ENCODE assay signal across 8 cellular contexts in the genomic region with DNA sequence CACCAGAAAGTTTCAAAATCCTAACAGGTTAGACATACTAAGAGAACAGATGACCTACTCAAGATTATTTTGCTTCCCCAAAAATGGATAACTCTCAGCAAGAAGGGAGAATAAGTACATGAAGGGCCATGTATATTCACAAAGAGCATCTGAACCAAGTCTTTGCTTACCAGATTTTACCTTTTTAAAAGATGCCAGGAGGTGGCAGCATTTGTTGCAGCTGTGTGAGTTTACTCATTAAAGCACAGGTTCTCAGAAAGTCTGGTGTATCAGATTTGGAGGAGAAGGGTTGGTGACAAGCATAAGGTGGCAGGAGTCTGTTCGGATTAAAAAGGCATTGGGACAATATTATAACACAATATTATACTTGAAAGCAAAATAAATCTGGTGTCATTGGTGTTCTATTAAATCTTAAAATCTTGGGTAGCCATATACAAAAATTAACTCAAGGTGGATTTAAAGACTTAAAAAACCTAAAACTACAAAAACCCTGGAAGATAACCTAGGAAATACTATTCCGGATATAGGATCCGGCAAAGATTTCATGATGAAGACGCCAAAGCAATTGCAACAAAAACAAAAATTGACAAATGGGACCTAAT. TPM values are rescaled to one million over a fixed set of nuclear protein-coding genes. Genes with fewer than 3 reads are reported as not detected.
DNase-seq lines count a peak whose midpoint lies in the region; ATAC-seq and TF ChIP-seq lines count a peak whose summit lies in the region.

No MANE protein-coding gene starts in this region.

- no peak overlapping the region for H3K27ac ChIP-seq in adrenal gland
- no peak overlapping the region for H3K27ac ChIP-seq in right atrium auricular region

- DNase-seq in DMS79 (lab: John Stamatoyannopoulos, UW) (peak; percentile 12), LNCaP clone FGC (ENCODE audit: low read depth) (peak; percentile 69), RPMI8226 (peak; percentile 63), adrenal gland (peak; percentile 23 to 70 (median 46)), right atrium auricular region (ENCODE audit: low spot score) (no peak)
- peak in 2 of 3 donors; percentile 17 to 67 for DNase-seq in stimulated activated CD4-positive, alpha-beta T cell treated with anti-CD3 and anti-CD28 coated beads, Interleukin-12 subunit alpha, Interleukin-12 subunit beta, amount 100 ng/mL, for 48 hours (ENCODE audit: low read depth in 2 of 3, low spot score in 1 of 3)
- DNase-seq in NK-92 treated with Interleukin-12 subunit alpha and Interleukin-12 subunit beta, amount 100 ng/mL, for 24 hours (lab: John Stamatoyannopoulos, UW) = no peak

- H3K36me3 ChIP-seq in adrenal gland (replicated peaks in 1 of 2) (no peaks in the 10 kb centered on the region), right atrium auricular region (no peaks in the 10 kb centered on the region)

- ATAC-seq in GM21528 (IDR thresholded peaks at IDR 0.05; ENCODE audit: low FRiP score, unreplicated experiment) = peak; percentile 72

- no peak for TF ChIP-seq POLR2A in adrenal gland (IDR thresholded peaks at IDR 0.05)

- H3K4me3 ChIP-seq in LNCaP clone FGC (ENCODE audit: low read depth, low read length) = no peak overlapping the region
- H3K4me3 ChIP-seq in adrenal gland = no peak overlapping the region
- no peak overlapping the region for H3K4me3 ChIP-seq in right atrium auricular region

- no peaks in the 10 kb centered on the region for H3K4me1 ChIP-seq in adrenal gland (replicated peaks in 1 of 2)
- no peaks in the 10 kb centered on the region for H3K4me1 ChIP-seq in right atrium auricular region

- H3K9me3 ChIP-seq in adrenal gland (replicated peaks in 1 of 3) (no peaks in the 10 kb centered on the region), right atrium auricular region (no peaks in the 10 kb centered on the region)

- intact Hi-C loops in adrenal gland (cut with DNase I) = loop anchor here (5.0 to 10.0 kb wide), 4 partner anchors 155 to 655 kb away; no protein-coding TSS in a partner anchor

- 28 to 42% (median 34%) methylated on average over 4 of the region's 4 CpGs for WGBS in adrenal gland, 4 donors

- H3K27me3 ChIP-seq in adrenal gland = no peaks in the 10 kb centered on the region
- no peaks in the 10 kb centered on the region for H3K27me3 ChIP-seq in right atrium auricular region

- TF ChIP-seq CTCF in LNCaP clone FGC (IDR thresholded peaks at IDR 0.05; ENCODE audit: control insufficient read depth, extremely low read depth, insufficient read depth) (peak; percentile 65), adrenal gland (IDR thresholded peaks at IDR 0.05) (peak; percentile 39 to 76 (median 68)), right atrium auricular region (IDR thresholded peaks at IDR 0.05) (peak; percentile 42 to 74)

RNA-seq across cellular contexts. Expression of a gene that starts 51.3 kb away (rescaled TPM):
- 10 to 100 TPM; 22.2 to 49.1 (median 36.2) TPM for total RNA-seq in adrenal gland
- polyA plus RNA-seq in adrenal gland = 10 to 100 TPM in 2 of 3 donors, 1 to 10 TPM in 1; 8.2 to 30.0 (median 10.3) TPM
- total RNA-seq in right atrium auricular region = 10 to 100 TPM; 17.8 to 19.3 TPM

Comparison
In these comparisons a context has a peak if more than half of its experiments do, and no peak if none do; other contexts are left out.
1. DNase-seq: peak in DMS79 (single experiment), LNCaP clone FGC (single experiment), RPMI8226 (single experiment), adrenal gland (7 of 7) and stimulated activated CD4-positive, alpha-beta T cell treated with anti-CD3 and anti-CD28 coated beads, Interleukin-12 subunit alpha, Interleukin-12 subunit beta, amount 100 ng/mL, for 48 hours (2 of 3); none in right atrium auricular region (single experiment) and NK-92 treated with Interleukin-12 subunit alpha and Interleukin-12 subunit beta, amount 100 ng/mL, for 24 hours (single experiment).
2. Peak in every context shown above with its lines, with median percentiles within 50 percentile points of each other: CTCF ChIP-seq.